Comparison of ENCODE assay signal across 1 cellular context in the genomic region with DNA sequence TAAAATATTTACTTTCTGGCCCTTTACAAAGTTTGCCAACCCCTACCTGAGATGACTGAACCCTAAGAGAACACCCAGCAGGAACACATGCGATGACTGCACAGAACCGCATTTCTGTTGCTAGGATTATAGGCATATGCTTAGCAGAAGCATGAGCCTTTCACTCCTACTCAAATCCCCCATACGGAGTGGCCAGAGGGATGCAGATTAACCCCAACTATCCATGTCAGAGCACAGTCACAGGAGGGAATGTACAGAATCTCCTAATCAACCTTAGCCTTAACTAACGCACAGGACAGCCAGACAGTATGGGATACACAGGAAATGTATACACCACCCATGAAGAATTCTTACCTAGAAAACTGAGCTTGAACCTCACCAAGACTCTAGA.
TF ChIP-seq lines count a peak whose summit lies in the region.

No MANE protein-coding gene starts in this region.

TF ChIP-seq in K562, 482 proteins besides CTCF, POLR2A, EP300 and RAD21:
- no peak for TF ChIP-seq USF2 (CRISPR knock-in tag; IDR thresholded peaks at IDR 0.05)
- TF ChIP-seq KDM5B (IDR thresholded peaks at IDR 0.05; ENCODE audit: insufficient replicate concordance, low read depth, low read length): no peak
- no peak for TF ChIP-seq MIER1 (IDR thresholded peaks at IDR 0.05; ENCODE audit: low read depth)
- TF ChIP-seq, protein P1, sequence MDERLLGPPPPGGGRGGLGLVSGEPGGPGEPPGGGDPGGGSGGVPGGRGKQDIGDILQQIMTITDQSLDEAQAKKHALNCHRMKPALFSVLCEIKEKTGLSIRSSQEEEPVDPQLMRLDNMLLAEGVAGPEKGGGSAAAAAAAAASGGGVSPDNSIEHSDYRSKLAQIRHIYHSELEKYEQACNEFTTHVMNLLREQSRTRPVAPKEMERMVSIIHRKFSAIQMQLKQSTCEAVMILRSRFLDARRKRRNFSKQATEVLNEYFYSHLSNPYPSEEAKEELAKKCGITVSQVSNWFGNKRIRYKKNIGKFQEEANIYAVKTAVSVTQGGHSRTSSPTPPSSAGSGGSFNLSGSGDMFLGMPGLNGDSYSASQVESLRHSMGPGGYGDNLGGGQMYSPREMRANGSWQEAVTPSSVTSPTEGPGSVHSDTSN (CRISPR knock-in tag; IDR thresholded peaks at IDR 0.05; ENCODE audit: low read depth): no peak
- TF ChIP-seq, protein P1 (tag; conservative IDR thresholded peaks at IDR 0.05; ENCODE audit: low read depth): no peak
- no peak for TF ChIP-seq ZNF699 (CRISPR knock-in tag; IDR thresholded peaks at IDR 0.05; ENCODE audit: insufficient replicate concordance)
- TF ChIP-seq MYC (IDR thresholded peaks at IDR 0.05; ENCODE audit: low read depth, low read length): no peak
- no peak for TF ChIP-seq MYC (CRISPR knock-in tag; IDR thresholded peaks at IDR 0.05; ENCODE audit: borderline replicate concordance, low read depth)
- TF ChIP-seq, protein P2, sequence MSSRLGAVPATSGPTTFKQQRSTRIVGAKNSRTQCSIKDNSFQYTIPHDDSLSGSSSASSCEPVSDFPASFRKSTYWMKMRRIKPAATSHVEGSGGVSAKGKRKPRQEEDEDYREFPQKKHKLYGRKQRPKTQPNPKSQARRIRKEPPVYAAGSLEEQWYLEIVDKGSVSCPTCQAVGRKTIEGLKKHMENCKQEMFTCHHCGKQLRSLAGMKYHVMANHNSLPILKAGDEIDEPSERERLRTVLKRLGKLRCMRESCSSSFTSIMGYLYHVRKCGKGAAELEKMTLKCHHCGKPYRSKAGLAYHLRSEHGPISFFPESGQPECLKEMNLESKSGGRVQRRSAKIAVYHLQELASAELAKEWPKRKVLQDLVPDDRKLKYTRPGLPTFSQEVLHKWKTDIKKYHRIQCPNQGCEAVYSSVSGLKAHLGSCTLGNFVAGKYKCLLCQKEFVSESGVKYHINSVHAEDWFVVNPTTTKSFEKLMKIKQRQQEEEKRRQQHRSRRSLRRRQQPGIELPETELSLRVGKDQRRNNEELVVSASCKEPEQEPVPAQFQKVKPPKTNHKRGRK (tag; IDR thresholded peaks at IDR 0.05): no peak
